ENCODE assay signal across 10 cellular contexts in genomic region chr9:89815061-89815902, GRCh38.
DNase-seq lines count a peak whose midpoint lies in the region; ATAC-seq lines count a peak whose summit lies in the region.
"Had no signal": no experiment of that assay in that cellular context is flagged by ENCODE, and none has a peak within 500 bp of the region (broad histone marks: within the 10 kb centered on the region; RNA-seq: fewer than 3 reads in every experiment).

No MANE protein-coding gene starts in this region.

- H3K27me3 Mint-ChIP-seq in dendritic cell treated with granulocyte-macrophage colony-stimulating factor and Interleukin-4, amounts not matched to agents 40 ng/mL and 50 ng/mL, for 4 days, result peaks cover 49% of the 10 kb centered on the region

- no peaks in the 10 kb centered on the region for H3K9me3 Mint-ChIP-seq in dendritic cell treated with granulocyte-macrophage colony-stimulating factor and Interleukin-4, amounts not matched to agents 40 ng/mL and 50 ng/mL, for 4 days

- no peak overlapping the region for H3K4me3 Mint-ChIP-seq in dendritic cell treated with granulocyte-macrophage colony-stimulating factor and Interleukin-4, amounts not matched to agents 40 ng/mL and 50 ng/mL, for 4 days

- peaks cover 55% of the 10 kb centered on the region for H3K4me1 Mint-ChIP-seq in dendritic cell treated with granulocyte-macrophage colony-stimulating factor and Interleukin-4, amounts not matched to agents 40 ng/mL and 50 ng/mL, for 4 days (ENCODE audit: low read depth)

- peak overlapping the region; percentile 86 for H3K27ac Mint-ChIP-seq in dendritic cell treated with granulocyte-macrophage colony-stimulating factor and Interleukin-4, amounts not matched to agents 40 ng/mL and 50 ng/mL, for 4 days

- ATAC-seq in GM18520 (IDR thresholded peaks at IDR 0.05; ENCODE audit: unreplicated experiment) (peak; percentile 14), GM21423 (IDR thresholded peaks at IDR 0.05; ENCODE audit: unreplicated experiment) (peak; percentile 25), HG03103 (IDR thresholded peaks at IDR 0.05; ENCODE audit: low read depth, unreplicated experiment) (peak; percentile 31)
- ATAC-seq: Panc1 had no signal

- no peak for DNase-seq in NCI-H345 (lab: John Stamatoyannopoulos, UW)
- no peak for DNase-seq in midbrain (lab: John Stamatoyannopoulos, UW)
- no peak for DNase-seq in NCI-H187 (lab: John Stamatoyannopoulos, UW)
- DNase-seq in NK-92 treated with Interleukin-12 subunit alpha and Interleukin-12 subunit beta, amount 100 ng/mL, for 24 hours (lab: John Stamatoyannopoulos, UW), result no peak
- DNase-seq: activated CD4-positive, alpha-beta T cell treated with anti-CD3 and anti-CD28 coated beads for 48 hours had no signal

- H3K36me3 Mint-ChIP-seq in dendritic cell treated with granulocyte-macrophage colony-stimulating factor and Interleukin-4, amounts not matched to agents 40 ng/mL and 50 ng/mL, for 4 days (ENCODE audit: low read depth), result no peaks in the 10 kb centered on the region

- intact Hi-C loops in dendritic cell treated with granulocyte-macrophage colony-stimulating factor and Interleukin-4, amounts not matched to agents 40 ng/mL and 50 ng/mL, for 4 days (cut with micrococcal nuclease), result loop anchor here (10.0 kb wide), 1 partner anchor 150 kb away; no protein-coding TSS in a partner anchor
